9 cellular contexts compared by ENCODE assay signal in genomic region chr15:33201376-33202189, GRCh38. TPM values are rescaled to one million over a fixed set of nuclear protein-coding genes. Genes with fewer than 3 reads are reported as not detected.
DNase-seq lines count a peak whose midpoint lies in the region; ATAC-seq and TF ChIP-seq lines count a peak whose summit lies in the region.
"Had no signal": no experiment of that assay in that cellular context is flagged by ENCODE, and none has a peak within 500 bp of the region (broad histone marks: within the 10 kb centered on the region; RNA-seq: fewer than 3 reads in every experiment).

No MANE protein-coding gene starts in this region.

- H3K27ac Mint-ChIP-seq in activated CD4-positive, alpha-beta memory T cell treated with anti-CD3 and anti-CD28 coated beads for 36 hours, result peak overlapping the region; percentile 61
- H3K27ac Mint-ChIP-seq in endothelial cell (ENCODE audit: unreplicated experiment) (no peak overlapping the region), natural killer cell (peak overlapping the region; percentile 9 to 90)

- peaks cover 15% of the 10 kb centered on the region for H3K27me3 Mint-ChIP-seq in activated CD4-positive, alpha-beta memory T cell treated with anti-CD3 and anti-CD28 coated beads for 36 hours
- H3K27me3 Mint-ChIP-seq in endothelial cell (ENCODE audit: unreplicated experiment), result peaks cover 2% of the 10 kb centered on the region
- H3K27me3 Mint-ChIP-seq in natural killer cell (ENCODE audit: low read depth in 2 of 2), result no peaks in the 10 kb centered on the region

- peak; percentile 38 for DNase-seq in SIG-M5 treated with dmso at 0.1 percent for 504 hours (lab: John Stamatoyannopoulos, UW; ENCODE audit: unreplicated experiment)
- no peak for DNase-seq in SIG-M5 (lab: John Stamatoyannopoulos, UW)
- DNase-seq in NCI-H2171 (lab: John Stamatoyannopoulos, UW), result peak; percentile 26
- peak; percentile 76 for DNase-seq in activated CD4-positive, alpha-beta memory T cell treated with anti-CD3 and anti-CD28 coated beads for 36 hours
- DNase-seq in endothelial cell (ENCODE audit: low spot score), result peak; percentile 8
- peak; percentile 28 for DNase-seq in natural killer cell
- DNase-seq in superior temporal gyrus (ENCODE audit: extremely low spot score), result peak; percentile 66
- DNase-seq: DND-41 had no signal

- no peaks in the 10 kb centered on the region for H3K36me3 Mint-ChIP-seq in activated CD4-positive, alpha-beta memory T cell treated with anti-CD3 and anti-CD28 coated beads for 36 hours
- no peaks in the 10 kb centered on the region for H3K36me3 Mint-ChIP-seq in endothelial cell (ENCODE audit: low read depth, unreplicated experiment)
- no peaks in the 10 kb centered on the region for H3K36me3 Mint-ChIP-seq in natural killer cell

- no peaks in the 10 kb centered on the region for H3K9me3 Mint-ChIP-seq in activated CD4-positive, alpha-beta memory T cell treated with anti-CD3 and anti-CD28 coated beads for 36 hours
- no peaks in the 10 kb centered on the region for H3K9me3 Mint-ChIP-seq in endothelial cell (ENCODE audit: unreplicated experiment)
- no peaks in the 10 kb centered on the region for H3K9me3 Mint-ChIP-seq in natural killer cell

- TF ChIP-seq CTCF in endothelial cell (IDR thresholded peaks at IDR 0.05; ENCODE audit: unreplicated experiment) (no peak), natural killer cell (IDR thresholded peaks at IDR 0.05) (no peak)

- CTCF ChIA-PET in activated CD4-positive, alpha-beta memory T cell treated with anti-CD3 and anti-CD28 coated beads for 36 hours (lab: Charles Lee), result interaction anchor here (1.2 to 3.0 kb wide), 4 partner anchors 10 to 69 kb away, joined by 3 to 10 read pairs (median 5); no protein-coding TSS in a partner anchor

- POLR2A ChIA-PET in activated CD4-positive, alpha-beta memory T cell treated with anti-CD3 and anti-CD28 coated beads for 36 hours (lab: Charles Lee), result interaction anchor here (0.5 to 1.5 kb wide), 3 partner anchors 11 to 23 kb away, joined by 3 to 6 read pairs (median 4); no protein-coding TSS in a partner anchor

- intact Hi-C loops in activated CD4-positive, alpha-beta memory T cell treated with anti-CD3 and anti-CD28 coated beads for 36 hours (cut with micrococcal nuclease), result loop anchor here (1.0 to 5.0 kb wide), 4 partner anchors 7 to 99 kb away; partner anchors contain the start of gene FMN1
- intact Hi-C loops in natural killer cell (cut with micrococcal nuclease), result no loop called here

- ATAC-seq in HG02870 (IDR thresholded peaks at IDR 0.05; ENCODE audit: unreplicated experiment), result peak; percentile 66
- peak; percentile 61 to 92 (median 70) for ATAC-seq in natural killer cell

- H3K4me1 Mint-ChIP-seq in activated CD4-positive, alpha-beta memory T cell treated with anti-CD3 and anti-CD28 coated beads for 36 hours (ENCODE audit: low read depth), result peaks cover 30% of the 10 kb centered on the region
- H3K4me1 Mint-ChIP-seq in endothelial cell (ENCODE audit: unreplicated experiment) (peaks cover 3% of the 10 kb centered on the region), natural killer cell (peaks cover 7 to 10% of the 10 kb centered on the region in 2 donors)

- H3K4me3 Mint-ChIP-seq in activated CD4-positive, alpha-beta memory T cell treated with anti-CD3 and anti-CD28 coated beads for 36 hours, result peak overlapping the region; percentile 63
- H3K4me3 Mint-ChIP-seq in endothelial cell (ENCODE audit: unreplicated experiment) (no peak overlapping the region), natural killer cell (peak overlapping the region; percentile 66)

RNA-seq across cellular contexts. Expression of gene FMN1, which starts 7.1 kb away (rescaled TPM):
- total RNA-seq in activated CD4-positive, alpha-beta memory T cell treated with anti-CD3 and anti-CD28 coated beads for 36 hours, result under 1 TPM in 1 of 2 experiments, not detected in 1; 0.05 TPM
- total RNA-seq in endothelial cell (ENCODE audit: unreplicated experiment), result 1.3 TPM
- total RNA-seq in natural killer cell, result 10 to 100 TPM in 1 of 3 donors, 1 to 10 TPM in 2; 2.0 to 19.2 (median 2.2) TPM
